ENCODE assay signal across 8 cellular contexts in genomic region chr13:24097064-24097463, GRCh38.
DNase-seq lines count a peak whose midpoint lies in the region; ATAC-seq, FAIRE-seq and TF ChIP-seq lines count a peak whose summit lies in the region.

No MANE protein-coding gene starts in this region.

- no peak for TF ChIP-seq CTCF in retinal pigment epithelial cell (conservative IDR thresholded peaks at IDR 0.05; ENCODE audit: low read depth, low read length)

- DNase-seq in GM03348 (ENCODE audit: low spot score) (peak; percentile 76), retinal pigment epithelial cell (ENCODE audit: low read depth) (peak; percentile 20), H54 (ENCODE audit: insufficient read length, low spot score) (no peak), NCI-H446 treated with DMSO at 0.1 percent for 48 hours (lab: John Stamatoyannopoulos, UW) (no peak), islet precursor cell (no peak)
- peak; percentile 67 to 70 for DNase-seq in activated T-cell treated with anti-CD3 and anti-CD28 coated beads, Interleukin-2, amount 50 U/mL, for 72 hours

- H3K36me3 Mint-ChIP-seq in activated T-cell treated with anti-CD3 and anti-CD28 coated beads, Interleukin-2, amount 50 U/mL, for 72 hours (ENCODE audit: insufficient read depth in 2 of 2): peaks cover 0 to 1% of the 10 kb centered on the region in 2 donors

- H3K4me3 ChIP-seq in retinal pigment epithelial cell (ENCODE audit: low read length): no peak overlapping the region

- no peaks in the 10 kb centered on the region for H3K9me3 Mint-ChIP-seq in activated T-cell treated with anti-CD3 and anti-CD28 coated beads, Interleukin-2, amount 50 U/mL, for 72 hours

- H3K4me1 Mint-ChIP-seq in activated T-cell treated with anti-CD3 and anti-CD28 coated beads, Interleukin-2, amount 50 U/mL, for 72 hours (ENCODE audit: low read depth): peaks cover 29% of the 10 kb centered on the region

- FAIRE-seq in H54 (lab: Jason Lieb, UNC): no peak

- no peak for TF ChIP-seq POLR2A in H54 (IDR thresholded peaks at IDR 0.05; ENCODE audit: low read depth, low read length)

- ATAC-seq in HG03378 (IDR thresholded peaks at IDR 0.05; ENCODE audit: unreplicated experiment) (peak; percentile 61), HG02571 (IDR thresholded peaks at IDR 0.05; ENCODE audit: unreplicated experiment) (no peak)
- ATAC-seq in activated T-cell treated with anti-CD3 and anti-CD28 coated beads, Interleukin-2, amount 50 U/mL, for 72 hours (replicated peaks in 1 of 2): peak; percentile 93 to 94

- H3K27me3 Mint-ChIP-seq in activated T-cell treated with anti-CD3 and anti-CD28 coated beads, Interleukin-2, amount 50 U/mL, for 72 hours (ENCODE audit: low read depth): peaks cover 31% of the 10 kb centered on the region

- H3K4me3 Mint-ChIP-seq in activated T-cell treated with anti-CD3 and anti-CD28 coated beads, Interleukin-2, amount 50 U/mL, for 72 hours: peak overlapping the region; percentile 73 to 75

- peak overlapping the region; percentile 67 for H3K27ac Mint-ChIP-seq in activated T-cell treated with anti-CD3 and anti-CD28 coated beads, Interleukin-2, amount 50 U/mL, for 72 hours

Comparison
In these comparisons a context has a peak if more than half of its experiments do, and no peak if none do; other contexts are left out.
1. DNase-seq: peak in GM03348 (single experiment), activated T-cell treated with anti-CD3 and anti-CD28 coated beads, Interleukin-2, amount 50 U/mL, for 72 hours (2 of 2) and retinal pigment epithelial cell (single experiment); none in H54 (single experiment), NCI-H446 treated with DMSO at 0.1 percent for 48 hours (single experiment) and islet precursor cell (single experiment).